Comparison of ENCODE assay signal across 20 cellular contexts in genomic region chr15:80674245-80674614, GRCh38. TPM values are rescaled to one million over a fixed set of nuclear protein-coding genes. Genes with fewer than 3 reads are reported as not detected.
DNase-seq lines count a peak whose midpoint lies in the region; ATAC-seq and TF ChIP-seq lines count a peak whose summit lies in the region.
"Had no signal": no experiment of that assay in that cellular context is flagged by ENCODE, and none has a peak within 500 bp of the region (broad histone marks: within the 10 kb centered on the region; RNA-seq: fewer than 3 reads in every experiment).

No MANE protein-coding gene starts in this region.

- H4K20me1 ChIP-seq in BLaER1, result no peaks in the 10 kb centered on the region
- no peaks in the 10 kb centered on the region for H4K20me1 ChIP-seq in PC-9 (ENCODE audit: insufficient read depth)

- CTCF ChIA-PET in PC-9 (lab: Charles Lee), result interaction anchor here (0.9 kb wide), 1 partner anchor 105 kb away, joined by 3 read pairs; the partner anchor contains the start of gene CEMIP

- H3F3A ChIP-seq in PC-9 (ENCODE audit: insufficient read depth, low read depth), result peaks cover 36% of the 10 kb centered on the region; the same call in 1 of the 2 replicates

- H3K4me3 ChIP-seq in BLaER1 (no peak overlapping the region), PC-9 (no peak overlapping the region), sigmoid colon (no peak overlapping the region)
- H3K4me3 ChIP-seq: lung, stomach had no signal

- intact Hi-C loops in PC-9 (cut with micrococcal nuclease; ENCODE audit: unreplicated experiment) (no loop called here), Right ventricle myocardium inferior (cut with DNase I) (no loop called here), sigmoid colon (cut with DNase I) (no loop called here)

- TF ChIP-seq EP300 in sigmoid colon (IDR thresholded peaks at IDR 0.05), result no peak

- TF ChIP-seq POLR2A in sigmoid colon (IDR thresholded peaks at IDR 0.05), result no peak

- H3K4me1 ChIP-seq in BLaER1 (peaks cover 15% of the 10 kb centered on the region), PC-9 (replicated peaks; ENCODE audit: insufficient read depth) (peaks cover 63% of the 10 kb centered on the region), sigmoid colon (no peaks in the 10 kb centered on the region)

- H2AFZ ChIP-seq in PC-9, result no peak overlapping the region

- H3K27ac ChIP-seq in BLaER1 (no peak overlapping the region), PC-9 (peak overlapping the region; percentile 73), sigmoid colon (no peak overlapping the region)
- H3K27ac ChIP-seq: stomach had no signal

- POLR2A ChIA-PET in PC-9 (lab: Charles Lee; ENCODE audit: unreplicated experiment), result no interaction called here

- peak; percentile 52 for ATAC-seq in GM21576 (IDR thresholded peaks at IDR 0.05; ENCODE audit: unreplicated experiment)
- ATAC-seq in Right ventricle myocardium inferior, result no peak
- ATAC-seq in HG03354 (IDR thresholded peaks at IDR 0.05; ENCODE audit: poor library complexity, severe bottlenecking, unreplicated experiment), result no peak
- ATAC-seq: activated naive CD4-positive, alpha-beta T cell treated with anti-CD3 and anti-CD28 coated beads, Interleukin-2, amount 50 U/mL, for 72 hours; naive thymus-derived CD8-positive, alpha-beta T cell had no signal

- no TSS peak for BruUV-seq in PC-9 (replicated peaks; lab: Mats Ljungman, UMichigan)

- no peak overlapping the region for H3K9ac ChIP-seq in BLaER1

- H3K27me3 ChIP-seq in BLaER1 (no peaks in the 10 kb centered on the region), PC-9 (ENCODE audit: insufficient read depth, low read depth) (no peaks in the 10 kb centered on the region), sigmoid colon (no peaks in the 10 kb centered on the region)

- no peaks in the 10 kb centered on the region for H3K9me2 ChIP-seq in PC-9 (ENCODE audit: insufficient read depth)

- H3K4me2 ChIP-seq in BLaER1 (peak overlapping the region; percentile 30), PC-9 (peak overlapping the region; percentile 28)

- no peaks in the 10 kb centered on the region for H3K79me2 ChIP-seq in PC-9 (ENCODE audit: low read depth)

- no peak for DNase-seq in PC-9
- DNase-seq in fibroblast of peridontal ligament (ENCODE audit: extremely low read depth), result peak; percentile 57
- no peak for DNase-seq in Right ventricle myocardium inferior (ENCODE audit: missing footprints)
- DNase-seq in sigmoid colon, result no peak
- DNase-seq in T1000 (lab: John Stamatoyannopoulos, UW), result no peak
- DNase-seq: activated T-cell treated with anti-CD3 and anti-CD28 coated beads for 4 hours; DMS 273 treated with DMSO at 0.1 percent for 48 hours; immature natural killer cell; KG1; naive thymus-derived CD8-positive, alpha-beta T cell; NCI-H1417 treated with DMSO at 0.1 percent for 48 hours; NCI-H2227 treated with DMSO at 0.1 percent for 48 hours; NK-92 treated with Interleukin-12 subunit alpha and Interleukin-12 subunit beta, amount 100 ng/mL, for 24 hours; SIG-M5; stomach had no signal

- H3K9me3 ChIP-seq in BLaER1, result no peaks in the 10 kb centered on the region
- H3K9me3 ChIP-seq in PC-9 (ENCODE audit: insufficient read depth, low read depth), result no peaks in the 10 kb centered on the region
- no peaks in the 10 kb centered on the region for H3K9me3 ChIP-seq in sigmoid colon

- H3K36me3 ChIP-seq in BLaER1 (no peaks in the 10 kb centered on the region), PC-9 (ENCODE audit: low read depth) (no peaks in the 10 kb centered on the region), sigmoid colon (no peaks in the 10 kb centered on the region)
- H3K36me3 ChIP-seq: stomach had no signal

- TF ChIP-seq CTCF in PC-9 (conservative IDR thresholded peaks at IDR 0.05) (no peak), sigmoid colon (IDR thresholded peaks at IDR 0.05) (no peak)

RNA-seq across cellular contexts. Expression of gene ABHD17C, which starts 20.9 kb away (rescaled TPM):
- total RNA-seq in PC-9 (2021) (35.6 and 42.2 TPM in 2 replicates), Right ventricle myocardium inferior (7.5 TPM), sigmoid colon (1 to 10 TPM; 2.0 to 4.2 (median 2.6) TPM)
- 100 to 1,000 TPM in 2 of 3 donors, 10 to 100 TPM in 1; 62.7 to 174 (median 111) TPM for polyA plus RNA-seq in sigmoid colon
